ENCODE assay signal across 16 cellular contexts in genomic region chr2:131041402-131042160, GRCh38. TPM values are rescaled to one million over a fixed set of nuclear protein-coding genes. Genes with fewer than 3 reads are reported as not detected.
A peak's percentile ranks its signal among the peaks of the same experiment; 100 is the strongest.
DNase-seq lines count a peak whose midpoint lies in the region; ATAC-seq, FAIRE-seq and TF ChIP-seq lines count a peak whose summit lies in the region.
"Had no signal": no experiment of that assay in that cellular context is flagged by ENCODE, and none has a peak within 500 bp of the region (broad histone marks: within the 10 kb centered on the region; RNA-seq: fewer than 3 reads in every experiment).

No MANE protein-coding gene starts in this region.

- no peak for DNase-seq in natural killer cell
- no peak for DNase-seq in natural killer cell treated with Interleukin-12 subunit alpha and Interleukin-12 subunit beta and Interleukin-15 and Interleukin-18, amount 100 ng/mL, for 72 hours (ENCODE audit: low spot score)
- no peak for DNase-seq in T-helper 17 cell
- DNase-seq in glutamatergic neuron, result no peak
- no peak for DNase-seq in GF-D8 (lab: John Stamatoyannopoulos, UW)
- no peak for DNase-seq in small intestine
- DNase-seq: MM.1S, NCI-H1930, NCI-H524, SHP77 treated with DMSO at 0.1 percent for 48 hours had no signal

- H3K27me3 ChIP-seq in small intestine (ENCODE audit: control insufficient read depth in 2 of 2, insufficient read depth in 2 of 2, low read length in 2 of 2), result peaks cover 3 to 8% of the 10 kb centered on the region in 2 donors

- no peak overlapping the region for H3K27ac Mint-ChIP-seq in natural killer cell
- H3K27ac Mint-ChIP-seq in natural killer cell treated with Interleukin-12 subunit alpha and Interleukin-12 subunit beta and Interleukin-15 and Interleukin-18, amount 100 ng/mL, for 72 hours, result no peak overlapping the region
- H3K27ac Mint-ChIP-seq in T-helper 17 cell, result peak overlapping the region; percentile 66
- peak overlapping the region; percentile 92 for H3K27ac Mint-ChIP-seq in glutamatergic neuron (ENCODE audit: unreplicated experiment)
- H3K27ac Mint-ChIP-seq: activated T-helper 2 cell treated with anti-CD3 and anti-CD28 coated beads, Interferon-gamma antibody, Interleukin-2, Interleukin-4, amounts not matched to agents 10 μg/mL and 5 μg/mL and 100 μg/mL, durations not matched to agents 14 hours and 24 hours and 36 hours; dendritic cell treated with granulocyte-macrophage colony-stimulating factor and Interleukin-4, amounts not matched to agents 40 ng/mL and 50 ng/mL, for 4 days; nephron had no signal

- ATAC-seq in natural killer cell (no peak), T-helper 17 cell (peak; percentile 12), GM19328 (IDR thresholded peaks at IDR 0.05; ENCODE audit: unreplicated experiment) (no peak), HG03457 (IDR thresholded peaks at IDR 0.05; ENCODE audit: unreplicated experiment) (no peak)
- no peak for ATAC-seq in natural killer cell treated with Interleukin-12 subunit alpha and Interleukin-12 subunit beta and Interleukin-15 and Interleukin-18, amount 100 ng/mL, for 72 hours

- TF ChIP-seq CTCF in natural killer cell (IDR thresholded peaks at IDR 0.05) (no peak), glutamatergic neuron (IDR thresholded peaks at IDR 0.05; ENCODE audit: partially characterized antibody, unreplicated experiment) (no peak)

- H3K27ac ChIP-seq in small intestine (ENCODE audit: low read depth in 1 of 2, low read length in 1 of 2), result no peak overlapping the region

- H3K4me3 Mint-ChIP-seq in natural killer cell, result peak overlapping the region; percentile 68
- no peak overlapping the region for H3K4me3 Mint-ChIP-seq in natural killer cell treated with Interleukin-12 subunit alpha and Interleukin-12 subunit beta and Interleukin-15 and Interleukin-18, amount 100 ng/mL, for 72 hours
- peak overlapping the region; percentile 90 for H3K4me3 Mint-ChIP-seq in T-helper 17 cell
- H3K4me3 Mint-ChIP-seq in glutamatergic neuron (ENCODE audit: unreplicated experiment), result no peak overlapping the region
- H3K4me3 Mint-ChIP-seq: dendritic cell treated with granulocyte-macrophage colony-stimulating factor and Interleukin-4, amounts not matched to agents 40 ng/mL and 50 ng/mL, for 4 days; nephron had no signal

- peaks cover 10 to 17% of the 10 kb centered on the region in 2 donors for H3K4me1 Mint-ChIP-seq in natural killer cell
- peaks cover 9 to 12% of the 10 kb centered on the region in 2 donors for H3K4me1 Mint-ChIP-seq in natural killer cell treated with Interleukin-12 subunit alpha and Interleukin-12 subunit beta and Interleukin-15 and Interleukin-18, amount 100 ng/mL, for 72 hours (ENCODE audit: low read depth in 2 of 2)
- H3K4me1 Mint-ChIP-seq in T-helper 17 cell, result peaks cover 20% of the 10 kb centered on the region
- peaks cover 16% of the 10 kb centered on the region for H3K4me1 Mint-ChIP-seq in glutamatergic neuron (ENCODE audit: low read depth, unreplicated experiment)
- H3K4me1 Mint-ChIP-seq: nephron had no signal

- no peaks in the 10 kb centered on the region for H3K4me1 ChIP-seq in small intestine (ENCODE audit: control insufficient read depth in 2 of 2, insufficient read depth in 1 of 2, low read depth in 1 of 2, low read length in 1 of 2)

- H3K36me3 ChIP-seq in small intestine (ENCODE audit: control insufficient read depth in 2 of 2, insufficient read depth in 2 of 2, low read length in 2 of 2), result no peaks in the 10 kb centered on the region

- H3K36me3 Mint-ChIP-seq in natural killer cell (no peaks in the 10 kb centered on the region), T-helper 17 cell (ENCODE audit: low read depth) (peaks cover under 1% of the 10 kb centered on the region), glutamatergic neuron (ENCODE audit: unreplicated experiment) (peaks cover under 1% of the 10 kb centered on the region)
- H3K36me3 Mint-ChIP-seq in natural killer cell treated with Interleukin-12 subunit alpha and Interleukin-12 subunit beta and Interleukin-15 and Interleukin-18, amount 100 ng/mL, for 72 hours, result no peaks in the 10 kb centered on the region

- H3K9me3 ChIP-seq in T-helper 17 cell (ENCODE audit: control insufficient read depth, low read length, poor library complexity, severe bottlenecking) (no peaks in the 10 kb centered on the region), small intestine (ENCODE audit: control insufficient read depth, low read depth) (no peaks in the 10 kb centered on the region)

- WGBS in small intestine, 3 donors, result 86 to 90% (median 89%) methylated on average over 14 of the region's 14 CpGs

- no peaks in the 10 kb centered on the region for H3K9me3 Mint-ChIP-seq in natural killer cell
- no peaks in the 10 kb centered on the region for H3K9me3 Mint-ChIP-seq in natural killer cell treated with Interleukin-12 subunit alpha and Interleukin-12 subunit beta and Interleukin-15 and Interleukin-18, amount 100 ng/mL, for 72 hours
- peaks cover 10% of the 10 kb centered on the region for H3K9me3 Mint-ChIP-seq in glutamatergic neuron (ENCODE audit: unreplicated experiment)
- H3K9me3 Mint-ChIP-seq: activated T-helper 2 cell treated with anti-CD3 and anti-CD28 coated beads, Interferon-gamma antibody, Interleukin-2, Interleukin-4, amounts not matched to agents 10 μg/mL and 5 μg/mL and 100 μg/mL, durations not matched to agents 14 hours and 24 hours and 36 hours; dendritic cell treated with granulocyte-macrophage colony-stimulating factor and Interleukin-4, amounts not matched to agents 40 ng/mL and 50 ng/mL, for 4 days; nephron had no signal

- intact Hi-C loops in natural killer cell (cut with micrococcal nuclease), result no loop called here

- no peak overlapping the region for H3K4me3 ChIP-seq in small intestine (ENCODE audit: low read depth in 1 of 2, low read length in 2 of 2)
- H3K4me3 ChIP-seq: lung had no signal

- H3K27me3 Mint-ChIP-seq in natural killer cell (ENCODE audit: low read depth in 2 of 2), result peaks cover 13 to 19% of the 10 kb centered on the region in 2 donors
- H3K27me3 Mint-ChIP-seq in natural killer cell treated with Interleukin-12 subunit alpha and Interleukin-12 subunit beta and Interleukin-15 and Interleukin-18, amount 100 ng/mL, for 72 hours, result peaks cover 0 to 10% of the 10 kb centered on the region in 2 donors
- H3K27me3 Mint-ChIP-seq in T-helper 17 cell, result peaks cover 11% of the 10 kb centered on the region
- H3K27me3 Mint-ChIP-seq in glutamatergic neuron (ENCODE audit: unreplicated experiment), result peaks cover 1% of the 10 kb centered on the region

- no peak for FAIRE-seq in small intestine (lab: Jason Lieb, UNC)

RNA-seq across cellular contexts. Expression of gene FAM168B, which starts 51.7 kb away (rescaled TPM):
- total RNA-seq in natural killer cell (10 to 100 TPM; 56.0 to 70.7 (median 65.3) TPM), T-helper 17 cell (10 to 100 TPM; 56.1 to 71.2 TPM), glutamatergic neuron (ENCODE audit: unreplicated experiment) (118 TPM)
- 10 to 100 TPM; 69.8 to 82.6 TPM for total RNA-seq in natural killer cell treated with Interleukin-12 subunit alpha and Interleukin-12 subunit beta and Interleukin-15 and Interleukin-18, amount 100 ng/mL, for 72 hours
- polyA plus RNA-seq in small intestine, result 10 to 100 TPM; 25.5 to 45.2 (median 30.8) TPM

Comparison
In these comparisons a context has a peak if more than half of its experiments do, and no peak if none do; other contexts are left out.
1. H3K4me3 Mint-ChIP-seq: peak in natural killer cell (single experiment) and T-helper 17 cell (single experiment); none in natural killer cell treated with Interleukin-12 subunit alpha and Interleukin-12 subunit beta and Interleukin-15 and Interleukin-18, amount 100 ng/mL, for 72 hours (single experiment) and glutamatergic neuron (single experiment).
2. H3K27ac Mint-ChIP-seq: peak in T-helper 17 cell (single experiment) and glutamatergic neuron (single experiment); none in natural killer cell (0 of 2) and natural killer cell treated with Interleukin-12 subunit alpha and Interleukin-12 subunit beta and Interleukin-15 and Interleukin-18, amount 100 ng/mL, for 72 hours (0 of 2).